ENCODE assay signal across 17 cellular contexts in the genomic region with DNA sequence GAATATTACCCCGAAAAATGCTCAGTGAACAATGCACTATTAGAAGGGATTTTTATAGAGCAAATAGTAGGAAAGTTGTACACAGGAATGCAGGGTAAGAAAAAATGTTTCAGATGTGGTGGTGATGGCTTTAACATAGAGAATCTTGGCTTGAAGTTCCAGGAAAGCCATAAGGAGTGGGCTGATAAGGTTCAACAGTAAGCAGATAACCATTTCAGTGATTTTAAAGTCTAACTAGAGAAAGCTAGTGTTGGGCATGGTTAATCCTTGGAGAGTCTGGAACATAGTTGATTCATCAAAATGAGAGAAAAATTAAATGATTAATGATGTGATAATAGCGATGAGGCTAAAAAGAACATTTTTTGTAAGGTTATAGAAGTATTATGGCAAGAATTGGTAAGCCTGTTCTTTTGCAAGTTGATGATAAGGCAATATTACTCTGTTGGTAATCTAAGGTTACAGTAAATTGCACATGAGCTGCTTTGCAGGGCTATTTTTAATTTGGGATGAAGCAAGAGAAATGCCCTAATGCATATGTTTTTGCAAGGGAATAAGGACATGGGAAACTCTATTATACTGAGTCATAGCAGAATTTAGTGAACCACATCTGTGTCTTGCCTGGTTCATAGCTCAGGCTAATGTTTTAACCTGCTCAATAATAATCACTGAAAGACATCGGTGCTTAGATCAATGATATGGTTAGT. TPM values are rescaled to one million over a fixed set of nuclear protein-coding genes. Genes with fewer than 3 reads are reported as not detected.
"Had no signal": no experiment of that assay in that cellular context is flagged by ENCODE, and none has a peak within 500 bp of the region (broad histone marks: within the 10 kb centered on the region; RNA-seq: fewer than 3 reads in every experiment).

No MANE protein-coding gene starts in this region.

- H3K27me3 ChIP-seq: left lung had no signal

- H3K4me3 Mint-ChIP-seq: activated B cell treated with CpG ODN at 0.5 μM for 24 hours; activated CD4-positive, alpha-beta T cell treated with anti-CD3 and anti-CD28 coated beads, Interleukin-2, amount 10 ng/mL, durations not matched to agents 7 days and 5 days; brain; memory B cell; nephron progenitor cell had no signal

- H3K4me3 ChIP-seq: left lung, prostate gland had no signal

- DNase-seq: activated B cell treated with CpG ODN at 0.5 μM for 24 hours; activated CD4-positive, alpha-beta T cell treated with anti-CD3 and anti-CD28 coated beads, Interleukin-2, amount 10 ng/mL, durations not matched to agents 7 days and 5 days; activated CD8-positive, alpha-beta memory T cell treated with anti-CD3 and anti-CD28 coated beads for 24 hours; activated naive CD4-positive, alpha-beta T cell treated with Interleukin-2 at 50 U/mL for 16 hours; glutamatergic neuron; left lung; nephron progenitor cell; stimulated activated naive CD4-positive, alpha-beta T cell; T-helper 1 cell; trophoblast cell had no signal

- H3K4me1 ChIP-seq: left lung, prostate gland had no signal

- H3K27ac ChIP-seq: left lung, prostate gland had no signal

- H3K36me3 ChIP-seq: left lung, prostate gland had no signal

- H3K4me1 Mint-ChIP-seq: activated B cell treated with CpG ODN at 0.5 μM for 24 hours; activated CD4-positive, alpha-beta T cell treated with anti-CD3 and anti-CD28 coated beads, Interleukin-2, amount 10 ng/mL, durations not matched to agents 7 days and 5 days; brain had no signal

- H3K27me3 Mint-ChIP-seq: activated B cell treated with CpG ODN at 0.5 μM for 24 hours; activated CD4-positive, alpha-beta T cell treated with anti-CD3 and anti-CD28 coated beads, Interleukin-2, amount 10 ng/mL, durations not matched to agents 7 days and 5 days; memory B cell had no signal

- H3K9me3 Mint-ChIP-seq: activated B cell treated with CpG ODN at 0.5 μM for 24 hours; activated CD4-positive, alpha-beta T cell treated with anti-CD3 and anti-CD28 coated beads, Interleukin-2, amount 10 ng/mL, durations not matched to agents 7 days and 5 days; brain; memory B cell; nephron progenitor cell had no signal

- H3K27ac Mint-ChIP-seq: activated B cell treated with CpG ODN at 0.5 μM for 24 hours; activated CD4-positive, alpha-beta T cell treated with anti-CD3 and anti-CD28 coated beads, Interleukin-2, amount 10 ng/mL, durations not matched to agents 7 days and 5 days; brain; memory B cell; nephron progenitor cell had no signal

- ATAC-seq: left lung, sciatic nerve had no signal

- H3K9me3 ChIP-seq: left lung, prostate gland had no signal

- H3K36me3 Mint-ChIP-seq: brain, memory B cell had no signal

RNA-seq across cellular contexts. Expression of a gene that starts 44.2 kb away (rescaled TPM):
- total RNA-seq: activated CD4-positive, alpha-beta T cell treated with anti-CD3 and anti-CD28 coated beads, Interleukin-2, amount 10 ng/mL, durations not matched to agents 7 days and 5 days; endothelial cell of umbilical vein; fibroblast of villous mesenchyme; omental fat pad had no signal
- polyA plus RNA-seq: endothelial cell of umbilical vein had no signal
